8 cellular contexts compared by ENCODE assay signal in the genomic region with DNA sequence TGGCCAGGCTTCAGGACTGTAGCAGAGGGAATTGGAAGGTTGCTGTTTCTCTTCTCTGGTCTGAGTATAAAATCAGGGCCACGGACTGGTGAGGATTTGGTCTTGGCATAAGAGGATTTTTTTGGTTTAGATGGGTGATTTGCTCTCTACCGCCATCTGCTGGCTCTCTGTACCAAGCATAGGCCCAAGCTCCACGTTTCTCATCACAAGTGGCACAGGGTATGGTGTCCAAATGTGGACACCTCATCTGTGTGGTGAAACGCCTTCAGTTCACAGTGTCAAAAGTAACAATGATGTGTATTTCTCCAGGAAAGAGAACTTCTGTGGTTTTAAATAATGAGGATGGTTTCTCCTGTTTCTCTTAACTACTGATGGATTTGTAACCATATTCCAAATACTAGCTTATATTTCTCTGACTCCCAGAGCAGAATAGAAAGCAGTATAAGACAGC.
DNase-seq lines count a peak whose midpoint lies in the region; TF ChIP-seq lines count a peak whose summit lies in the region.

No MANE protein-coding gene starts in this region.

- no peaks in the 10 kb centered on the region for H3K27me3 ChIP-seq in brain microvascular endothelial cell (replicated peaks)

- POLR2A ChIA-PET in HEK293T (lab: Yijun Ruan, JAX), result no interaction called here

- peak; percentile 43 for TF ChIP-seq CTCF in GM12801 (IDR thresholded peaks at IDR 0.05; ENCODE audit: extremely low read depth, insufficient read length)
- TF ChIP-seq CTCF in brain microvascular endothelial cell (IDR thresholded peaks at IDR 0.05; ENCODE audit: low read depth, low read length, missing control alignments), result peak; percentile 95

- no peaks in the 10 kb centered on the region for H3K36me3 ChIP-seq in brain microvascular endothelial cell (replicated peaks)

- H3K4me3 ChIP-seq in brain microvascular endothelial cell (ENCODE audit: low read depth, low read length), result no peak overlapping the region

- DNase-seq in HEK293T (ENCODE audit: extremely low spot score) (peak; percentile 71), NCI-H146 (lab: John Stamatoyannopoulos, UW) (peak; percentile 62), UCSD-AML1 (lab: John Stamatoyannopoulos, UW; ENCODE audit: unreplicated experiment) (peak; percentile 39), brain microvascular endothelial cell (peak; percentile 57), inferior parietal cortex (ENCODE audit: extremely low spot score) (peak; percentile 89), cortex of kidney (lab: John Stamatoyannopoulos, UW) (no peak)
- DNase-seq in stimulated activated CD4-positive, alpha-beta T cell treated with anti-CD3 and anti-CD28 coated beads, Interleukin-1b, Interleukin-23, amount 100 ng/mL, for 1 hour (ENCODE audit: low read depth in 2 of 2), result peak; percentile 10 to 46

- CTCF ChIA-PET in HEK293T (lab: Yijun Ruan, JAX), result interaction anchor here (0.5 to 2.0 kb wide), 15 partner anchors 8 to 731 kb away, joined by 3 to 7 read pairs (median 3); no protein-coding TSS in a partner anchor

- in situ Hi-C loops in brain microvascular endothelial cell (cut with HindIII; ENCODE audit: low pct_ligation_motif_present, low sequenced_read_pairs), result no loop called here

- H3K27ac ChIP-seq in brain microvascular endothelial cell, result no peak overlapping the region

TF ChIP-seq in HEK293T, 16 proteins besides CTCF, POLR2A, EP300 and RAD21:
- TF ChIP-seq NFRKB (IDR thresholded peaks at IDR 0.05), result no peak
- TF ChIP-seq BHLHE40 (IDR thresholded peaks at IDR 0.05; ENCODE audit: borderline replicate concordance), result no peak
- no peak for TF ChIP-seq L3MBTL2 (conservative IDR thresholded peaks at IDR 0.05)
- TF ChIP-seq ELF4 (IDR thresholded peaks at IDR 0.05), result no peak
- no peak for TF ChIP-seq ARNT (IDR thresholded peaks at IDR 0.05)
TF ChIP-seq in HEK293T: peak in this region for 0.
